Comparison of ENCODE assay signal across 12 cellular contexts in the genomic region with DNA sequence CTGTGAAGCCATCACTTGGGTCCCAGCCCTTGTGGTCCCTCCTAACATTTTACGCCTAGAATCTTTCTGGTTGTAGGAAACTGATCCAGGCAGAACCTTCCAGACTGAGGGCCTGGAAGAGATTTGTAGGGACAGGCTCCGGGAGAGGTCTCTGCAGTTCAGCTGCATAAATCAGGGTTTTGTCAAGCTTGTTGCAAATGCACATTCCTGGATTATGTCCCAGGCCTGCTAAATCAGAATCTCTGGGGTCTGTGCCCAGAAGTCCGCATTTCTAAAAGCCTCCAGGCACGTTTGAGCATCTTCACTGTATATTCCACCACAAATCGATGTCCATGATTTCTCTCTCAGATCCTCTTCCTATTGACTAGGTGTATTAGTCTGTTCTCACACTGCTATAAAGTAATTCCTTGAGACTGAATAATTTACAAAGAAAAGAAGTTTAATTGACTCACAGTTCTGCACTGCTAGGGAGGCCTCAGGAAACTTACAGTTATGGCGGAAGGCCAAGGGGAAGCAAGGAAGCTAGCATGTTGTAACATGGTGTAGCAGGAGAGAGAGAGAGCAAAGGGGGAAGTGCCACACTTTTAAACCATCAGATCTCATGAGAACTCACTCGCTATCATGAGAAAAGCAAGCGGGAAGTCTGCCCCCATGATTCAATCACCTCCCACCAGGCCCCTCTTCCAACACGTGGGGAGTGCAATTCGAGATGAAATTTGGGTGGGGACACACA. TPM values are rescaled to one million over a fixed set of nuclear protein-coding genes. Genes with fewer than 3 reads are reported as not detected.
DNase-seq lines count a peak whose midpoint lies in the region; ATAC-seq, FAIRE-seq and TF ChIP-seq lines count a peak whose summit lies in the region.
"Had no signal": no experiment of that assay in that cellular context is flagged by ENCODE, and none has a peak within 500 bp of the region (broad histone marks: within the 10 kb centered on the region; RNA-seq: fewer than 3 reads in every experiment).

No MANE protein-coding gene starts in this region.

- intact Hi-C loops in naive thymus-derived CD4-positive, alpha-beta T cell (cut with micrococcal nuclease), result loop anchor here in 1 of 2 donors (5.0 kb wide), 1 partner anchor 282 kb away; a partner anchor contains a TSS

- peaks cover 13 to 35% (median 31%) of the 10 kb centered on the region in 7 donors for H3K4me1 Mint-ChIP-seq in naive thymus-derived CD4-positive, alpha-beta T cell

- no peaks in the 10 kb centered on the region for H3K36me3 ChIP-seq in naive thymus-derived CD4-positive, alpha-beta T cell (ENCODE audit: control insufficient read depth in 2 of 3, insufficient read depth in 3 of 3, low read length in 3 of 3)
- H3K36me3 ChIP-seq: cardiac muscle cell, tibial nerve had no signal

- CTCF ChIA-PET in naive thymus-derived CD4-positive, alpha-beta T cell (lab: Charles Lee), result no interaction called here

- H3K27ac ChIP-seq in naive thymus-derived CD4-positive, alpha-beta T cell (ENCODE audit: low read depth, low read length), result no peak overlapping the region
- H3K27ac ChIP-seq: cardiac muscle cell, tibial nerve had no signal

- H3K27me3 Mint-ChIP-seq in naive thymus-derived CD4-positive, alpha-beta T cell, result peaks cover 46 to 83% (median 48%) of the 10 kb centered on the region in 5 donors

- no peak for TF ChIP-seq CTCF in D721Med (IDR thresholded peaks at IDR 0.05; ENCODE audit: insufficient read depth, missing control alignments)

- POLR2A ChIA-PET in naive thymus-derived CD4-positive, alpha-beta T cell (lab: Charles Lee), result no interaction called here

- DNase-seq in CD1c-positive myeloid dendritic cell (ENCODE audit: extremely low spot score) (peak; percentile 80), M059J (ENCODE audit: low read depth) (peak; percentile 51), dermis blood vessel endothelial cell (peak; percentile 39), D721Med (ENCODE audit: insufficient read length, low spot score) (no peak), DMS79 treated with DMSO at 0.1 percent for 48 hours (lab: John Stamatoyannopoulos, UW) (no peak), putamen (ENCODE audit: low spot score) (no peak)
- DNase-seq in naive thymus-derived CD4-positive, alpha-beta T cell, result no peak
- DNase-seq: NCI-H2081 had no signal

- peaks cover 0 to 21% (median 0%) of the 10 kb centered on the region in 5 donors for H3K36me3 Mint-ChIP-seq in naive thymus-derived CD4-positive, alpha-beta T cell

- no peaks in the 10 kb centered on the region for H3K9me3 ChIP-seq in naive thymus-derived CD4-positive, alpha-beta T cell (ENCODE audit: control insufficient read depth in 2 of 3, low read length in 3 of 3)
- H3K9me3 ChIP-seq: tibial nerve had no signal

- H3K9me3 Mint-ChIP-seq in naive thymus-derived CD4-positive, alpha-beta T cell, result peaks cover 0 to 14% (median 4%) of the 10 kb centered on the region in 11 donors

- peak overlapping the region in 4 of 10 donors; percentile 12 to 72 (median 44) for H3K4me3 Mint-ChIP-seq in naive thymus-derived CD4-positive, alpha-beta T cell

- peaks cover 0 to 3% of the 10 kb centered on the region in 2 donors for H3K27me3 ChIP-seq in naive thymus-derived CD4-positive, alpha-beta T cell (ENCODE audit: control insufficient read depth in 2 of 2, insufficient read depth in 2 of 2, low read length in 2 of 2)
- H3K27me3 ChIP-seq: cardiac muscle cell had no signal

- ATAC-seq in naive thymus-derived CD4-positive, alpha-beta T cell, result peak; percentile 50
- no peak for ATAC-seq in GM21576 (IDR thresholded peaks at IDR 0.05; ENCODE audit: unreplicated experiment)
- ATAC-seq: SK-N-SH treated with all-trans-retinoic acid at 6 μM for 48 hours had no signal

- H3K4me1 ChIP-seq in naive thymus-derived CD4-positive, alpha-beta T cell (ENCODE audit: control insufficient read depth in 2 of 2, insufficient read depth in 2 of 2, low read length in 2 of 2), result peaks cover 12 to 28% of the 10 kb centered on the region in 2 donors

- no peak for FAIRE-seq in D721Med (lab: Jason Lieb, UNC)

- peak overlapping the region in 1 of 9 donors; percentile 9 for H3K27ac Mint-ChIP-seq in naive thymus-derived CD4-positive, alpha-beta T cell

- H3K4me3 ChIP-seq in naive thymus-derived CD4-positive, alpha-beta T cell (ENCODE audit: low read length), result no peak overlapping the region
- H3K4me3 ChIP-seq: cardiac muscle cell, tibial nerve had no signal

RNA-seq across cellular contexts. Expression of a gene that starts 1.3 kb away (rescaled TPM):
- 0.64 and 1.3 TPM in 2 replicates for total RNA-seq in M059J (2014; rRNA removed; shearing (Covaris generic))
- under 0.01 and 0.23 TPM in 2 replicates for total RNA-seq in dermis blood vessel endothelial cell
- total RNA-seq in naive thymus-derived CD4-positive, alpha-beta T cell, result 1 to 10 TPM in 1 of 5 experiments, under 1 TPM in 1, not detected in 3; 0.19 to 1.1 TPM
- not detected for polyA plus RNA-seq in naive thymus-derived CD4-positive, alpha-beta T cell

Comparison
In these comparisons a context has a peak if more than half of its experiments do, and no peak if none do; other contexts are left out.
1. DNase-seq: peak in CD1c-positive myeloid dendritic cell (single experiment), M059J (single experiment) and dermis blood vessel endothelial cell (single experiment); none in naive thymus-derived CD4-positive, alpha-beta T cell (0 of 9), D721Med (single experiment), DMS79 treated with DMSO at 0.1 percent for 48 hours (single experiment) and putamen (single experiment).